In genomic region chr17:50765454-50766221, GRCh38 we compare ENCODE assay signal across 2 cellular contexts.
TF ChIP-seq lines count a peak whose summit lies in the region.

No MANE protein-coding gene starts in this region.

TF ChIP-seq in WTC11, 78 proteins besides CTCF, POLR2A, EP300 and RAD21 (continued from another document and continues in another):
- TF ChIP-seq ZNF121 (CRISPR knock-in tag; IDR thresholded peaks at IDR 0.05) (no peak), MLX (CRISPR knock-in tag; IDR thresholded peaks at IDR 0.05) (no peak), ZNF425 (CRISPR knock-in tag; conservative IDR thresholded peaks at IDR 0.05) (no peak), CREM (CRISPR knock-in tag; IDR thresholded peaks at IDR 0.05) (no peak), ZNF512 (CRISPR knock-in tag; IDR thresholded peaks at IDR 0.05; ENCODE audit: borderline replicate concordance) (no peak), HMGXB4 (CRISPR knock-in tag; IDR thresholded peaks at IDR 0.05) (no peak), ETV6 (CRISPR knock-in tag; IDR thresholded peaks at IDR 0.05) (no peak), ZNF532 (CRISPR knock-in tag; IDR thresholded peaks at IDR 0.05; ENCODE audit: borderline replicate concordance) (no peak), RELA (CRISPR knock-in tag; IDR thresholded peaks at IDR 0.05; ENCODE audit: borderline replicate concordance) (no peak), SP1 (CRISPR knock-in tag; conservative IDR thresholded peaks at IDR 0.05) (no peak), KAT7 (CRISPR knock-in tag; IDR thresholded peaks at IDR 0.05; ENCODE audit: borderline replicate concordance) (no peak), TP53 (CRISPR knock-in tag; IDR thresholded peaks at IDR 0.05) (no peak), MYBL2 (CRISPR knock-in tag; IDR thresholded peaks at IDR 0.05) (no peak), PREB (CRISPR knock-in tag; IDR thresholded peaks at IDR 0.05; ENCODE audit: borderline replicate concordance) (no peak), JUN (CRISPR knock-in tag; IDR thresholded peaks at IDR 0.05) (no peak)

TF ChIP-seq in SK-N-SH, 30 proteins besides CTCF, POLR2A, EP300 and RAD21 (continued from another document):
- TF ChIP-seq GATA2 (CRISPR knock-in tag; IDR thresholded peaks at IDR 0.05), result no peak
- no peak for TF ChIP-seq NRF1 (IDR thresholded peaks at IDR 0.05; ENCODE audit: low read depth, low read length)
- no peak for TF ChIP-seq ZBTB33 (IDR thresholded peaks at IDR 0.05; ENCODE audit: borderline replicate concordance, low read depth)
- TF ChIP-seq SIN3A (IDR thresholded peaks at IDR 0.05; ENCODE audit: borderline replicate concordance, low read depth, low read length), result no peak
- TF ChIP-seq YY1 (IDR thresholded peaks at IDR 0.05; ENCODE audit: low read depth), result no peak
- TF ChIP-seq PBX3 (IDR thresholded peaks at IDR 0.05), result no peak
- no peak for TF ChIP-seq RFX5 (IDR thresholded peaks at IDR 0.05; ENCODE audit: low read length)
- TF ChIP-seq TAF1 (IDR thresholded peaks at IDR 0.05; ENCODE audit: borderline replicate concordance, low read depth, low read length), result no peak
- TF ChIP-seq EZH2phosphoT487 (IDR thresholded peaks at IDR 0.05; ENCODE audit: borderline replicate concordance, low read depth), result no peak
